In genomic region chrX:72038868-72039267, GRCh38 we compare ENCODE assay signal across 9 cellular contexts.
"Had no signal": no experiment of that assay in that cellular context is flagged by ENCODE, and none has a peak within 500 bp of the region (broad histone marks: within the 10 kb centered on the region; RNA-seq: fewer than 3 reads in every experiment).

No MANE protein-coding gene starts in this region.

- H3K9ac ChIP-seq: GM23248, KMS-11 had no signal

- ATAC-seq: HCT116 had no signal

- H3K4me1 ChIP-seq: HAP-1 had no signal

- H3K36me3 ChIP-seq: HAP-1 had no signal

- H3K9me3 ChIP-seq: HAP-1 had no signal

- DNase-seq: GM23248, GOT3, H7, IMR-90, KBM-7 had no signal

- H3K4me3 ChIP-seq: GM23248, HAP-1 had no signal

- H3K4me2 ChIP-seq: KMS-11 had no signal

- H3K27ac ChIP-seq: GM23248, HL-60, KMS-11 had no signal

- H2AFZ ChIP-seq: GM23248 had no signal
